ENCODE assay signal across 17 cellular contexts in the genomic region with DNA sequence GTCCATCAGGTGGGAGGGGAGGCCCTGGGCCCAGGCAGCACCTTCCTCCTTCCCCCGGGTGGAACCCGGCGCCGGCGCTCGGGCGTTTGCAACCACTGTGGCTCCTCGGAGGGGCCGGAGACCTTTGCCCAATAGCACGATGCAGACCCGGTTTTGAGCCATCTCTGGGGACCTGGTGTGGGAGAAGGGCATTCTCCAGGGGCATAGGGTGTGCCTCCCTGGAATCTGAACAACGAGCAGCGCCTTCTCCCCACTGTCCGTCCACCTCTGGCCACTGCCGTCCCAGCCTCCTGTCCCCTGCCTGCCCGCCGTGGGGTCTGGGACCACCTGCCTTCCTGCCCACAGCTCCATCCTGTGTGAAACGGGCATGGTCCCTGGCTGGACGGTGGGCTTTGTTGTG. TPM values are rescaled to one million over a fixed set of nuclear protein-coding genes. Genes with fewer than 3 reads are reported as not detected.
DNase-seq lines count a peak whose midpoint lies in the region; ATAC-seq and TF ChIP-seq lines count a peak whose summit lies in the region.
"Had no signal": no experiment of that assay in that cellular context is flagged by ENCODE, and none has a peak within 500 bp of the region (broad histone marks: within the 10 kb centered on the region; RNA-seq: fewer than 3 reads in every experiment).

No MANE protein-coding gene starts in this region.

- no peaks in the 10 kb centered on the region for H3K9me3 Mint-ChIP-seq in nephron progenitor cell

- no peak overlapping the region for H3K4me3 Mint-ChIP-seq in nephron progenitor cell

- H3K9me3 ChIP-seq in thyroid gland, result no peaks in the 10 kb centered on the region
- H3K9me3 ChIP-seq: Caco-2, Peyer's patch had no signal

- peaks cover 9 to 13% of the 10 kb centered on the region in 2 donors for H3K36me3 ChIP-seq in thyroid gland

- H3K4me1 ChIP-seq in thyroid gland, result peaks cover 25 to 41% of the 10 kb centered on the region in 2 donors
- H3K4me1 ChIP-seq: Caco-2 had no signal

- intact Hi-C loops in dorsolateral prefrontal cortex (cut with DNase I), result loop anchor here in 1 of 2 donors (5.0 kb wide), 1 partner anchor 119 kb away; a partner anchor contains a TSS
- intact Hi-C loops in thyroid gland (cut with DNase I), result no loop called here

- no peaks in the 10 kb centered on the region for H3K27me3 ChIP-seq in dorsolateral prefrontal cortex
- H3K27me3 ChIP-seq in thyroid gland, result no peaks in the 10 kb centered on the region
- H3K27me3 ChIP-seq: Peyer's patch had no signal

- peaks cover 21% of the 10 kb centered on the region for H3K36me3 Mint-ChIP-seq in nephron progenitor cell (ENCODE audit: low read depth)

- 68 to 75% methylated on average over 10 to 16 of the region's 19 CpGs for WGBS in thyroid gland, 2 donors

- TF ChIP-seq POLR2A in thyroid gland (IDR thresholded peaks at IDR 0.05), result no peak

- H3K27ac Mint-ChIP-seq in nephron progenitor cell, result peak overlapping the region; percentile 78

- DNase-seq in LNCaP clone FGC (ENCODE audit: low read depth) (no peak), dorsolateral prefrontal cortex (no peak), nephron progenitor cell (no peak), thyroid gland (no peak), AML-193 (lab: John Stamatoyannopoulos, UW) (no peak)
- DNase-seq: Caco-2, GDM1, GM23248, HCEC 1CT, Kasumi-1, NCI-H2081, NCI-H446 treated with DMSO at 0.1 percent for 48 hours had no signal

- TF ChIP-seq CTCF in LNCaP clone FGC (IDR thresholded peaks at IDR 0.05; ENCODE audit: control insufficient read depth, extremely low read depth, insufficient read depth) (no peak), dorsolateral prefrontal cortex (IDR thresholded peaks at IDR 0.05 in 54 of 56, conservative IDR thresholded peaks at IDR 0.05 in 2 of 56; ENCODE audit: low read depth in 1 of 56, partially characterized antibody in 56 of 56) (no peak), nephron progenitor cell (IDR thresholded peaks at IDR 0.05) (no peak), thyroid gland (IDR thresholded peaks at IDR 0.05) (no peak)

- H3K4me3 ChIP-seq in LNCaP clone FGC (ENCODE audit: low read depth, low read length) (peak overlapping the region; percentile 55), dorsolateral prefrontal cortex (peak overlapping the region in 13 of 59 donors; percentile 5 to 32 (median 19)), thyroid gland (replicated peaks in 1 of 3) (no peak overlapping the region)
- H3K4me3 ChIP-seq: GM12878, GM23248, Peyer's patch had no signal

- H3K4me1 Mint-ChIP-seq in nephron progenitor cell, result peaks cover 7% of the 10 kb centered on the region

- peak overlapping the region in 54 of 59 donors; percentile 10 to 99 (median 62) for H3K27ac ChIP-seq in dorsolateral prefrontal cortex
- H3K27ac ChIP-seq in thyroid gland, result peak overlapping the region; percentile 79 to 92 (median 92)
- H3K27ac ChIP-seq: GM23248, Peyer's patch had no signal

- ATAC-seq in HG03571 (IDR thresholded peaks at IDR 0.05; ENCODE audit: unreplicated experiment) (no peak), GM18907 (IDR thresholded peaks at IDR 0.05; ENCODE audit: unreplicated experiment) (no peak)
- ATAC-seq: GM12878, Right ventricle myocardium inferior had no signal

- H3K27me3 Mint-ChIP-seq in nephron progenitor cell (ENCODE audit: low read depth, poor library complexity), result no peaks in the 10 kb centered on the region

RNA-seq across cellular contexts. Expression of a gene that starts 12.5 kb away (rescaled TPM):
- total RNA-seq in dorsolateral prefrontal cortex, result 100 to 1,000 TPM in 87 of 120 experiments, 10 to 100 TPM in 33; 71.0 to 188 (median 111) TPM
- 100 to 1,000 TPM; 113 to 167 (median 131) TPM for total RNA-seq in thyroid gland

RNA-seq across cellular contexts. Expression of a gene that starts 12.9 kb away (rescaled TPM):
- total RNA-seq in dorsolateral prefrontal cortex, result 10 to 100 TPM in 58 of 120 experiments, 1 to 10 TPM in 62; 4.7 to 19.1 (median 9.9) TPM
- total RNA-seq in thyroid gland, result 10 to 100 TPM in 1 of 4 donors, 1 to 10 TPM in 3; 3.3 to 15.7 (median 7.9) TPM
